ENCODE assay signal across 1 cellular context in the genomic region with DNA sequence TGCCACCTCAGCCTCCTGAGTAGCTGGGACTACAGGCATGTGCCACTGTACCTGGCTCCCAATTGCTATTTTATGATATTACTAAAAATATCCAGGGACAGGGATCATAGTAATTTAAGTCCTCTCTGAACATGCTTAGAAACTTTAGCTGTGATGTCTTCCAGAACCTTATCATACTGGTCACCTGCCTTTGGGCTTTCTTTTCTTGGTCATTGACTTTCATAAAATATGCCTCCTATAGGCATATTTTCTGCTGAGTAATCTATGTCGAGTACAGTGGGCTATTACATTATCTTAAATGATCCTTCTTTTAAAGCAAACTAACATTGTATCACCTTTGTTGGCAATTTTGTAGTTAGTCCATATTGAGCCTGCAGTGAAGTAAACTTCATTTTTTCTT.
A peak's percentile ranks its signal among the peaks of the same experiment; 100 is the strongest.
TF ChIP-seq lines count a peak whose summit lies in the region.

No MANE protein-coding gene starts in this region.

TF ChIP-seq in HepG2, 621 proteins besides CTCF, POLR2A, EP300 and RAD21 (continued from another document):
- TF ChIP-seq, protein P1, sequence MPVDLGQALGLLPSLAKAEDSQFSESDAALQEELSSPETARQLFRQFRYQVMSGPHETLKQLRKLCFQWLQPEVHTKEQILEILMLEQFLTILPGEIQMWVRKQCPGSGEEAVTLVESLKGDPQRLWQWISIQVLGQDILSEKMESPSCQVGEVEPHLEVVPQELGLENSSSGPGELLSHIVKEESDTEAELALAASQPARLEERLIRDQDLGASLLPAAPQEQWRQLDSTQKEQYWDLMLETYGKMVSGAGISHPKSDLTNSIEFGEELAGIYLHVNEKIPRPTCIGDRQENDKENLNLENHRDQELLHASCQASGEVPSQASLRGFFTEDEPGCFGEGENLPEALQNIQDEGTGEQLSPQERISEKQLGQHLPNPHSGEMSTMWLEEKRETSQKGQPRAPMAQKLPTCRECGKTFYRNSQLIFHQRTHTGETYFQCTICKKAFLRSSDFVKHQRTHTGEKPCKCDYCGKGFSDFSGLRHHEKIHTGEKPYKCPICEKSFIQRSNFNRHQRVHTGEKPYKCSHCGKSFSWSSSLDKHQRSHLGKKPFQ (CRISPR knock-in tag; IDR thresholded peaks at IDR 0.05; ENCODE audit: insufficient replicate concordance) = no peak
- TF ChIP-seq, protein P2, sequence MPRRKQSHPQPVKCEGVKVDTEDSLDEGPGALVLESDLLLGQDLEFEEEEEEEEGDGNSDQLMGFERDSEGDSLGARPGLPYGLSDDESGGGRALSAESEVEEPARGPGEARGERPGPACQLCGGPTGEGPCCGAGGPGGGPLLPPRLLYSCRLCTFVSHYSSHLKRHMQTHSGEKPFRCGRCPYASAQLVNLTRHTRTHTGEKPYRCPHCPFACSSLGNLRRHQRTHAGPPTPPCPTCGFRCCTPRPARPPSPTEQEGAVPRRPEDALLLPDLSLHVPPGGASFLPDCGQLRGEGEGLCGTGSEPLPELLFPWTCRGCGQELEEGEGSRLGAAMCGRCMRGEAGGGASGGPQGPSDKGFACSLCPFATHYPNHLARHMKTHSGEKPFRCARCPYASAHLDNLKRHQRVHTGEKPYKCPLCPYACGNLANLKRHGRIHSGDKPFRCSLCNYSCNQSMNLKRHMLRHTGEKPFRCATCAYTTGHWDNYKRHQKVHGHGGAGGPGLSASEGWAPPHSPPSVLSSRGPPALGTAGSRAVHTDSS (CRISPR knock-in tag; conservative IDR thresholded peaks at IDR 0.05) = no peak
- peak; percentile 22 to 39; a peak in 2 of 4 replicates for TF ChIP-seq MAFK (conservative IDR thresholded peaks at IDR 0.05 in 1 of 2, IDR thresholded peaks at IDR 0.05 in 1 of 2; ENCODE audit: low read length in 2 of 2)
- no peak for TF ChIP-seq ERF (CRISPR knock-in tag; IDR thresholded peaks at IDR 0.05)
- no peak for TF ChIP-seq CREB1 (IDR thresholded peaks at IDR 0.05)
- TF ChIP-seq CREB1 (CRISPR knock-in tag; IDR thresholded peaks at IDR 0.05) = no peak
- TF ChIP-seq, protein P3, sequence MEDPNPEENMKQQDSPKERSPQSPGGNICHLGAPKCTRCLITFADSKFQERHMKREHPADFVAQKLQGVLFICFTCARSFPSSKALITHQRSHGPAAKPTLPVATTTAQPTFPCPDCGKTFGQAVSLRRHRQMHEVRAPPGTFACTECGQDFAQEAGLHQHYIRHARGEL (CRISPR knock-in tag; IDR thresholded peaks at IDR 0.05) = no peak
- TF ChIP-seq TCF12 (IDR thresholded peaks at IDR 0.05) = no peak
- TF ChIP-seq TCF12 (CRISPR knock-in tag; IDR thresholded peaks at IDR 0.05) = no peak
- TF ChIP-seq GABPA (IDR thresholded peaks at IDR 0.05; ENCODE audit: low read depth, low read length) = no peak
- TF ChIP-seq GABPA (CRISPR knock-in tag; IDR thresholded peaks at IDR 0.05; ENCODE audit: low read depth) = no peak
- TF ChIP-seq, protein P4, sequence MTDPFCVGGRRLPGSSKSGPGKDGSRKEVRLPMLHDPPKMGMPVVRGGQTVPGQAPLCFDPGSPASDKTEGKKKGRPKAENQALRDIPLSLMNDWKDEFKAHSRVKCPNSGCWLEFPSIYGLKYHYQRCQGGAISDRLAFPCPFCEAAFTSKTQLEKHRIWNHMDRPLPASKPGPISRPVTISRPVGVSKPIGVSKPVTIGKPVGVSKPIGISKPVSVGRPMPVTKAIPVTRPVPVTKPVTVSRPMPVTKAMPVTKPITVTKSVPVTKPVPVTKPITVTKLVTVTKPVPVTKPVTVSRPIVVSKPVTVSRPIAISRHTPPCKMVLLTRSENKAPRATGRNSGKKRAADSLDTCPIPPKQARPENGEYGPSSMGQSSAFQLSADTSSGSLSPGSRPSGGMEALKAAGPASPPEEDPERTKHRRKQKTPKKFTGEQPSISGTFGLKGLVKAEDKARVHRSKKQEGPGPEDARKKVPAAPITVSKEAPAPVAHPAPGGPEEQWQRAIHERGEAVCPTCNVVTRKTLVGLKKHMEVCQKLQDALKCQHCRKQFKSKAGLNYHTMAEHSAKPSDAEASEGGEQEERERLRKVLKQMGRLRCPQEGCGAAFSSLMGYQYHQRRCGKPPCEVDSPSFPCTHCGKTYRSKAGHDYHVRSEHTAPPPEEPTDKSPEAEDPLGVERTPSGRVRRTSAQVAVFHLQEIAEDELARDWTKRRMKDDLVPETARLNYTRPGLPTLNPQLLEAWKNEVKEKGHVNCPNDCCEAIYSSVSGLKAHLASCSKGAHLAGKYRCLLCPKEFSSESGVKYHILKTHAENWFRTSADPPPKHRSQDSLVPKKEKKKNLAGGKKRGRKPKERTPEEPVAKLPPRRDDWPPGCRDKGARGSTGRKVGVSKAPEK (CRISPR knock-in tag; IDR thresholded peaks at IDR 0.05; ENCODE audit: borderline replicate concordance) = no peak
- no peak for TF ChIP-seq U2AF1 (optimal IDR thresholded peaks at IDR 0.05; ENCODE audit: low read depth, low read length)
- no peak for TF ChIP-seq ZNF558 (CRISPR knock-in tag; IDR thresholded peaks at IDR 0.05; ENCODE audit: borderline replicate concordance)
- TF ChIP-seq MAFF (IDR thresholded peaks at IDR 0.05; ENCODE audit: low read depth, low read length) = peak; percentile 32; the same call in 1 of the 2 replicates
- no peak for TF ChIP-seq NR3C1 (CRISPR knock-in tag; IDR thresholded peaks at IDR 0.05)
- no peak for TF ChIP-seq ZMAT3 (CRISPR knock-in tag; conservative IDR thresholded peaks at IDR 0.05)
- TF ChIP-seq, protein P5, sequence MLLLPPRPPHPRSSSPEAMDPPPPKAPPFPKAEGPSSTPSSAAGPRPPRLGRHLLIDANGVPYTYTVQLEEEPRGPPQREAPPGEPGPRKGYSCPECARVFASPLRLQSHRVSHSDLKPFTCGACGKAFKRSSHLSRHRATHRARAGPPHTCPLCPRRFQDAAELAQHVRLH (CRISPR knock-in tag; IDR thresholded peaks at IDR 0.05; ENCODE audit: borderline replicate concordance, low read depth) = no peak
- TF ChIP-seq, protein P6, sequence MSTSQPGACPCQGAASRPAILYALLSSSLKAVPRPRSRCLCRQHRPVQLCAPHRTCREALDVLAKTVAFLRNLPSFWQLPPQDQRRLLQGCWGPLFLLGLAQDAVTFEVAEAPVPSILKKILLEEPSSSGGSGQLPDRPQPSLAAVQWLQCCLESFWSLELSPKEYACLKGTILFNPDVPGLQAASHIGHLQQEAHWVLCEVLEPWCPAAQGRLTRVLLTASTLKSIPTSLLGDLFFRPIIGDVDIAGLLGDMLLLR (CRISPR knock-in tag; IDR thresholded peaks at IDR 0.05) = no peak
